ENCODE assay signal across 30 cellular contexts in genomic region chr20:60073504-60073903, GRCh38.
DNase-seq lines count a peak whose midpoint lies in the region; ATAC-seq, FAIRE-seq and TF ChIP-seq lines count a peak whose summit lies in the region.
"Had no signal": no experiment of that assay in that cellular context is flagged by ENCODE, and none has a peak within 500 bp of the region (broad histone marks: within the 10 kb centered on the region; RNA-seq: fewer than 3 reads in every experiment).

No MANE protein-coding gene starts in this region.

- 14% methylated on average over 4 of the region's 5 CpGs for WGBS in HepG2 (ENCODE audit: low lambda C conversion rate)
- WGBS in right lobe of liver (ENCODE audit: insufficient coverage, low coverage, low lambda C conversion rate, missing lambda C conversion rate) = 80% methylated on average over 5 of the region's 5 CpGs
- WGBS in A549 (ENCODE audit: missing lambda C conversion rate) = 19% methylated on average over 5 of the region's 5 CpGs

- H2AFZ ChIP-seq in HepG2 (ENCODE audit: low read length) = no peak overlapping the region

- TF ChIP-seq CTCF in HepG2 (CRISPR knock-in tag; IDR thresholded peaks at IDR 0.05) (no peak), right lobe of liver (IDR thresholded peaks at IDR 0.05) (no peak), A549 (IDR thresholded peaks at IDR 0.05) (no peak)

- H3K9ac ChIP-seq in HepG2 (ENCODE audit: insufficient read depth, low read depth, low read length) = no peak overlapping the region
- H3K9ac ChIP-seq: BLaER1; BLaER1 treated with 17β-estradiol and CSF1 and Interleukin-3, amounts not matched to agents 10 nM and 100 nM had no signal

- TF ChIP-seq RAD21 in HepG2 (CRISPR knock-in tag; IDR thresholded peaks at IDR 0.05) (no peak), A549 (conservative IDR thresholded peaks at IDR 0.05 in 1 of 2, IDR thresholded peaks at IDR 0.05 in 1 of 2) (no peak)

- peaks cover 11% of the 10 kb centered on the region for H3K9me3 ChIP-seq in HepG2 (ENCODE audit: low read length)
- H3K9me3 ChIP-seq in right lobe of liver = no peaks in the 10 kb centered on the region
- H3K9me3 ChIP-seq in A549 = no peaks in the 10 kb centered on the region
- H3K9me3 ChIP-seq: BE2C had no signal

- ATAC-seq in HepG2 = no peak
- no peak for ATAC-seq in right lobe of liver
- no peak for ATAC-seq in A549
- ATAC-seq in GM21576 (IDR thresholded peaks at IDR 0.05; ENCODE audit: unreplicated experiment) = no peak
- ATAC-seq: CD8-positive, alpha-beta T cell had no signal

- H4K20me1 ChIP-seq in HepG2 (ENCODE audit: insufficient read depth, low read length) = no peaks in the 10 kb centered on the region

- intact Hi-C loops in HepG2 (cut with micrococcal nuclease; ENCODE audit: unreplicated experiment) = no loop called here
- intact Hi-C loops in right lobe of liver (cut with DNase I) = no loop called here

- TF ChIP-seq EP300 in HepG2 (IDR thresholded peaks at IDR 0.05; ENCODE audit: low read depth in 2 of 2, low read length in 2 of 2) (no peak), HepG2 (CRISPR knock-in tag; IDR thresholded peaks at IDR 0.05; ENCODE audit: borderline replicate concordance) (no peak), A549 (IDR thresholded peaks at IDR 0.05) (no peak)

- no peak for FAIRE-seq in HepG2 (lab: Jason Lieb, UNC)
- no peak for FAIRE-seq in A549 (lab: Jason Lieb, UNC)
- FAIRE-seq: A204.1, D721Med had no signal

- no peaks in the 10 kb centered on the region for H3K79me2 ChIP-seq in HepG2 (ENCODE audit: insufficient read depth, low read length)

- in situ Hi-C loops in HepG2 (cut with HindIII; ENCODE audit: extremely low pct_ligation_motif_present, low pct_unique_long_range_greater_than_20kb) = loop anchor here (25.0 kb wide), 1 partner anchor 1814 kb away; no protein-coding TSS in a partner anchor

- CTCF ChIA-PET in HepG2 (lab: Yijun Ruan, JAX; ENCODE audit: low intra/inter-chr PET ratio, low total read pairs) = no interaction called here
- CTCF ChIA-PET in A549 (lab: Yijun Ruan, JAX) = interaction anchor here (1.2 to 1.7 kb wide), 3 partner anchors 18 to 152 kb away, joined by 3 to 5 read pairs (median 4); no protein-coding TSS in a partner anchor

- H3K4me1 ChIP-seq in HepG2 (ENCODE audit: insufficient read depth, low read length) = no peaks in the 10 kb centered on the region
- no peaks in the 10 kb centered on the region for H3K4me1 ChIP-seq in right lobe of liver
- no peaks in the 10 kb centered on the region for H3K4me1 ChIP-seq in A549
- H3K4me1 ChIP-seq: BE2C, Caco-2 had no signal

- no TSS peak for BruUV-seq in HepG2 (replicated peaks; lab: Mats Ljungman, UMichigan)

- TF ChIP-seq POLR2A in HepG2 (IDR thresholded peaks at IDR 0.05; ENCODE audit: insufficient read depth in 1 of 2, low read depth in 2 of 2, low read length in 2 of 2) (no peak), right lobe of liver (IDR thresholded peaks at IDR 0.05) (no peak), A549 (IDR thresholded peaks at IDR 0.05; ENCODE audit: low read length) (no peak)

- POLR2A ChIA-PET in HepG2 (lab: Yijun Ruan, JAX) = no interaction called here
- POLR2A ChIA-PET in A549 (lab: Yijun Ruan, JAX) = no interaction called here

- H3K36me3 ChIP-seq in HepG2 (replicated peaks in 1 of 2; ENCODE audit: control insufficient read depth in 1 of 2, insufficient read depth in 2 of 2, low read length in 2 of 2) = no peaks in the 10 kb centered on the region
- H3K36me3 ChIP-seq in right lobe of liver = no peaks in the 10 kb centered on the region
- H3K36me3 ChIP-seq: BE2C had no signal

- H3K4me2 ChIP-seq in HepG2 (ENCODE audit: low read depth, low read length) = no peak overlapping the region
- H3K4me2 ChIP-seq in A549 = no peak overlapping the region
- H3K4me2 ChIP-seq: BLaER1; BLaER1 treated with 17β-estradiol and CSF1 and Interleukin-3, amounts not matched to agents 10 nM and 100 nM had no signal

- no peak overlapping the region for H3K27ac ChIP-seq in HepG2 (ENCODE audit: extremely low read length, insufficient read depth, low read length)
- H3K27ac ChIP-seq in right lobe of liver = no peak overlapping the region
- H3K27ac ChIP-seq in A549 = no peak overlapping the region
- H3K27ac ChIP-seq: 22Rv1; BLaER1; BLaER1 treated with 17β-estradiol and CSF1 and Interleukin-3, amounts not matched to agents 10 nM and 100 nM; C4-2B had no signal

- H3K4me3 ChIP-seq in HepG2 (replicated peaks in 1 of 3; ENCODE audit: insufficient read depth in 1 of 3, low read depth in 2 of 3, low read length in 3 of 3) (no peak overlapping the region), right lobe of liver (no peak overlapping the region), A549 (no peak overlapping the region)
- H3K4me3 ChIP-seq: BLaER1; BLaER1 treated with 17β-estradiol and CSF1 and Interleukin-3, amounts not matched to agents 10 nM and 100 nM had no signal

- peaks cover 2 to 10% of the 10 kb centered on the region in 2 experiments; a peak in 2 of 5 replicates for H3K27me3 ChIP-seq in HepG2 (ENCODE audit: control insufficient read depth in 1 of 2, insufficient read depth in 2 of 2, low read length in 2 of 2)
- H3K27me3 ChIP-seq in right lobe of liver = no peaks in the 10 kb centered on the region
- H3K27me3 ChIP-seq: BE2C; BLaER1; BLaER1 treated with 17β-estradiol and CSF1 and Interleukin-3, amounts not matched to agents 10 nM and 100 nM had no signal

- DNase-seq in HepG2 (ENCODE audit: low spot score) = no peak
- DNase-seq in right lobe of liver = no peak
- no peak for DNase-seq in A549 (ENCODE audit: low read depth in 1 of 2, low spot score in 1 of 2)
- DNase-seq: 8988T; ACHN; AML-193; BE2C; C1 segment of cervical spinal cord; Calu3; CD4-positive, alpha-beta memory T cell; CD4-positive, alpha-beta T cell; CD4-positive, CD25-positive, alpha-beta regulatory T cell; CD8-positive, alpha-beta memory T cell; CD8-positive, alpha-beta T cell; COR-L47; DMS 273 treated with DMSO at 0.1 percent for 48 hours; DMS153; DMS53; DMS79; DMS79 treated with DMSO at 0.1 percent for 48 hours; DND-41; EL had no signal

TF ChIP-seq in HepG2, 621 proteins besides CTCF, POLR2A, EP300 and RAD21:
- TF ChIP-seq SP140L (CRISPR knock-in tag; IDR thresholded peaks at IDR 0.05; ENCODE audit: borderline replicate concordance) = no peak
- peak; percentile 67 to 70 for TF ChIP-seq MAFK (conservative IDR thresholded peaks at IDR 0.05 in 1 of 2, IDR thresholded peaks at IDR 0.05 in 1 of 2; ENCODE audit: low read length in 2 of 2)
TF ChIP-seq in HepG2: peak in this region for 1.

TF ChIP-seq in A549, 52 proteins besides CTCF, POLR2A, EP300 and RAD21:
- TF ChIP-seq MAFK (IDR thresholded peaks at IDR 0.05; ENCODE audit: partially characterized antibody) (peak; percentile 33), ESRRA (IDR thresholded peaks at IDR 0.05; ENCODE audit: borderline replicate concordance, low read length) (no peak), CBX8 (IDR thresholded peaks at IDR 0.05) (no peak)

Comparison
In these comparisons a context has a peak if more than half of its experiments do, and no peak if none do; other contexts are left out.
1. Of the 38 proteins assayed by ChIP-seq in both HepG2 and A549: peak only in HepG2: none; only in A549: none; in both: MAFK; in neither: 37.